Comparison of ENCODE assay signal across 18 cellular contexts in the genomic region with DNA sequence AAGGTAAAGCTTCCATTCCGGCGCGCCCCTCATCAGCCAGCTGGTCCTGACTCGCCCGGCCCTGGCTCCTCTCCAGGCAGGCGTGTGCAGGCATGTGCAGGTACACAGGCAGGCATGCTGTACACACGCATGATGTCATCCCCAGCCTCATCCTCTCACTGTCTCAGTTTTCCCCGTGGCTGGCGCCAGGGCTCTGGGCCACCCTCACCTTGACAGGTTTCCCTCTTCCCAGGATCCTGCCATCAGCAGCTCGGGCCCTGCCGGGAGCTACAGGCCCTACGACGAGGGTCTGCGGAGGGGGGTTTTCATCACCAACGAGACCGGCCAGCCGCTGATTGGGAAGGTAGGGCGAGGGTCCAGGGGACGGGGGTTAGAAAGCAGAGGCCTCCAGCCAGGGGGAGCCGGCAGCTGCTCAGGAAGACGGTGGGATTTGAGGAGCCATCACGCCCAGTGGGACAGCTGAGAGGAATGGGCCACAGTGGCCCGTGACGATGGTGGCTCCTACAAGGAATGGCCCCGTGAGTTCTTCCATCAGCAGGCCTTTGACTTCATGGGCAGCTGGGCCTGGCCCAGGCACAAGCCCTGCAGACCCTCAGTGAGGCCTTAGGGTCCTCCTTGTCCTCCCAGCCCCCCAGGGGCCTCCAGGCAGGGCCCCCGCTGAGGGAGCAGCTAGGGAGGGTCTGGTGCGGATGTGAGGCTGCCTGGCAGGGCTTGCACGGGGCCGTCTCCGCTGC. TPM values are rescaled to one million over a fixed set of nuclear protein-coding genes. Genes with fewer than 3 reads are reported as not detected.
DNase-seq lines count a peak whose midpoint lies in the region; ATAC-seq, FAIRE-seq and TF ChIP-seq lines count a peak whose summit lies in the region.
"Had no signal": no experiment of that assay in that cellular context is flagged by ENCODE, and none has a peak within 500 bp of the region (broad histone marks: within the 10 kb centered on the region; RNA-seq: fewer than 3 reads in every experiment).

No MANE protein-coding gene starts in this region.

- no peak overlapping the region for H3K4me3 Mint-ChIP-seq in activated CD4-positive, alpha-beta T cell treated with anti-CD3 and anti-CD28 coated beads, Interleukin-2, amount 10 ng/mL, durations not matched to agents 7 days and 5 days
- H3K4me3 Mint-ChIP-seq: activated naive CD4-positive, alpha-beta T cell treated with anti-CD3 and anti-CD28 coated beads, Interleukin-2, amount 50 U/mL, for 24 hours; stimulated activated naive B cell treated with anti-CD40 and anti-IgM and Interleukin-4, amounts not matched to agents 10 μg/mL and 1 μg/mL and 100 μg/mL, for 72 hours had no signal

- ATAC-seq in left ventricle myocardium superior (no peak), heart left ventricle (no peak)
- ATAC-seq: stimulated activated naive B cell treated with anti-CD40 and anti-IgM and Interleukin-4, amounts not matched to agents 10 μg/mL and 1 μg/mL and 100 μg/mL, for 72 hours had no signal

- POLR2A ChIA-PET in activated CD4-positive, alpha-beta T cell treated with anti-CD3 and anti-CD28 coated beads, Interleukin-2, amount 10 ng/mL, durations not matched to agents 7 days and 5 days (lab: Charles Lee) = no interaction called here

- dilution Hi-C loops in keratinocyte (cut with MboI; ENCODE audit: extremely low pct_ligation_motif_present, low sequenced_read_pairs) = no loop called here

- TF ChIP-seq POLR2A in heart left ventricle (IDR thresholded peaks at IDR 0.05) = no peak

- no peaks in the 10 kb centered on the region for H3K79me2 ChIP-seq in keratinocyte (ENCODE audit: control insufficient read depth, insufficient read depth, low read length)

- H3K4me3 ChIP-seq in heart left ventricle = no peak overlapping the region
- H3K4me3 ChIP-seq in keratinocyte (ENCODE audit: control insufficient read depth in 2 of 3, extremely low read depth in 1 of 3, insufficient read depth in 2 of 3, low read depth in 1 of 3, low read length in 3 of 3) = peak overlapping the region in 1 of 3 experiments; percentile 17
- H3K4me3 ChIP-seq: ovary had no signal

- TF ChIP-seq CTCF in heart left ventricle (IDR thresholded peaks at IDR 0.05) (no peak), keratinocyte (optimal IDR thresholded peaks at IDR 0.05 in 1 of 3, IDR thresholded peaks at IDR 0.05 in 1 of 3, conservative IDR thresholded peaks at IDR 0.05 in 1 of 3; ENCODE audit: extremely low read depth in 1 of 3, insufficient read depth in 2 of 3, low read length in 3 of 3) (no peak)

- no peak overlapping the region for H3K27ac Mint-ChIP-seq in activated CD4-positive, alpha-beta T cell treated with anti-CD3 and anti-CD28 coated beads, Interleukin-2, amount 10 ng/mL, durations not matched to agents 7 days and 5 days
- H3K27ac Mint-ChIP-seq: activated naive CD4-positive, alpha-beta T cell treated with anti-CD3 and anti-CD28 coated beads, Interleukin-2, amount 50 U/mL, for 24 hours; stimulated activated naive B cell treated with anti-CD40 and anti-IgM and Interleukin-4, amounts not matched to agents 10 μg/mL and 1 μg/mL and 100 μg/mL, for 72 hours had no signal

- H3K9me3 Mint-ChIP-seq in activated CD4-positive, alpha-beta T cell treated with anti-CD3 and anti-CD28 coated beads, Interleukin-2, amount 10 ng/mL, durations not matched to agents 7 days and 5 days = no peaks in the 10 kb centered on the region

- intact Hi-C loops in left ventricle myocardium superior (cut with micrococcal nuclease) = no loop called here
- intact Hi-C loops in heart left ventricle (cut with DNase I) = no loop called here

- H3K9ac ChIP-seq in keratinocyte (ENCODE audit: control insufficient read depth, extremely low read depth, insufficient read depth, low read length) = peak overlapping the region; percentile 36

- H3K4me2 ChIP-seq in keratinocyte (ENCODE audit: control insufficient read depth, extremely low read depth, insufficient read depth, low read depth, low read length) = peak overlapping the region; percentile 69

- no peaks in the 10 kb centered on the region for H4K20me1 ChIP-seq in keratinocyte (ENCODE audit: control insufficient read depth, extremely low read depth, insufficient read depth, low read length)

- H2AFZ ChIP-seq in keratinocyte (ENCODE audit: control insufficient read depth, low read length) = no peak overlapping the region

- H3K4me1 ChIP-seq in heart left ventricle (no peaks in the 10 kb centered on the region), keratinocyte (ENCODE audit: control insufficient read depth, extremely low read depth, insufficient read depth, low read length) (peaks cover 16% of the 10 kb centered on the region)

- peak; percentile 91 for FAIRE-seq in keratinocyte (lab: Jason Lieb, UNC)
- FAIRE-seq: GM19239 had no signal

- H3K9me3 ChIP-seq in heart left ventricle (peaks cover 0 to 3% (median 0%) of the 10 kb centered on the region in 12 donors), keratinocyte (ENCODE audit: control insufficient read depth, low read depth, low read length) (no peaks in the 10 kb centered on the region)
- H3K9me3 ChIP-seq: ovary had no signal

- no peaks in the 10 kb centered on the region for H3K36me3 Mint-ChIP-seq in activated CD4-positive, alpha-beta T cell treated with anti-CD3 and anti-CD28 coated beads, Interleukin-2, amount 10 ng/mL, durations not matched to agents 7 days and 5 days (ENCODE audit: low read depth)

- H3K27ac ChIP-seq in heart left ventricle = no peak overlapping the region
- H3K27ac ChIP-seq in keratinocyte (ENCODE audit: control insufficient read depth, insufficient read depth, low read length) = peak overlapping the region; percentile 6
- H3K27ac ChIP-seq: HL-60, ovary had no signal

- H3K4me1 Mint-ChIP-seq in activated CD4-positive, alpha-beta T cell treated with anti-CD3 and anti-CD28 coated beads, Interleukin-2, amount 10 ng/mL, durations not matched to agents 7 days and 5 days = no peaks in the 10 kb centered on the region

- no peaks in the 10 kb centered on the region for H3K27me3 Mint-ChIP-seq in activated CD4-positive, alpha-beta T cell treated with anti-CD3 and anti-CD28 coated beads, Interleukin-2, amount 10 ng/mL, durations not matched to agents 7 days and 5 days
- H3K27me3 Mint-ChIP-seq: activated naive CD4-positive, alpha-beta T cell treated with anti-CD3 and anti-CD28 coated beads, Interleukin-2, amount 50 U/mL, for 24 hours; stimulated activated naive B cell treated with anti-CD40 and anti-IgM and Interleukin-4, amounts not matched to agents 10 μg/mL and 1 μg/mL and 100 μg/mL, for 72 hours had no signal

- WGBS in heart left ventricle, 4 donors = 91 to 93% (median 92%) methylated on average over 27 to 30 of the region's 30 CpGs

- H3K27me3 ChIP-seq in heart left ventricle (no peaks in the 10 kb centered on the region), keratinocyte (ENCODE audit: control insufficient read depth, extremely low read depth, insufficient read depth, low read length) (peaks cover 15% of the 10 kb centered on the region)
- H3K27me3 ChIP-seq: ovary had no signal

- DNase-seq in left ventricle myocardium superior = peak; percentile 18
- DNase-seq in heart left ventricle = no peak
- peak; percentile 82 for DNase-seq in NCI-H69 (lab: John Stamatoyannopoulos, UW)
- DNase-seq in keratinocyte (ENCODE audit: low read depth, low spot score) = peak; percentile 89
- DNase-seq in cerebellum (ENCODE audit: low spot score) = no peak
- DNase-seq in activated CD4-positive, alpha-beta T cell treated with anti-CD3 and anti-CD28 coated beads, Interleukin-2, amount 10 ng/mL, durations not matched to agents 7 days and 5 days = no peak
- DNase-seq in cerebellar nuclear complex (lab: John Stamatoyannopoulos, UW) = no peak
- no peak for DNase-seq in AG08395 (ENCODE audit: low spot score)
- DNase-seq: Calu3; hypothalamus; KG1; stimulated activated naive B cell treated with anti-CD40 and anti-IgM and Interleukin-4, amounts not matched to agents 10 μg/mL and 1 μg/mL and 100 μg/mL, for 72 hours had no signal

- H3K36me3 ChIP-seq in heart left ventricle (peaks cover 0 to 41% (median 2%) of the 10 kb centered on the region in 9 donors), keratinocyte (ENCODE audit: control insufficient read depth in 2 of 2, extremely low read depth in 1 of 2, insufficient read depth in 2 of 2, low read length in 2 of 2) (no peaks in the 10 kb centered on the region)
- H3K36me3 ChIP-seq: ovary had no signal

- CTCF ChIA-PET in activated CD4-positive, alpha-beta T cell treated with anti-CD3 and anti-CD28 coated beads, Interleukin-2, amount 10 ng/mL, durations not matched to agents 7 days and 5 days (lab: Charles Lee) = interaction anchor here (1.5 kb wide), 1 partner anchor 8 kb away, joined by 8 read pairs; the partner anchor contains the start of gene GAA

- H3K9me1 ChIP-seq in keratinocyte (ENCODE audit: control insufficient read depth, extremely low read depth, insufficient read depth, low read length) = no peaks in the 10 kb centered on the region

RNA-seq across cellular contexts. Expression of gene GAA, which starts 8.5 kb away (rescaled TPM):
- total RNA-seq in left ventricle myocardium superior (45.8 TPM), heart left ventricle (100 to 1,000 TPM in 1 of 9 donors, 10 to 100 TPM in 8; 27.5 to 109 (median 48.0) TPM), cerebellum (14.0 TPM)
- polyA plus RNA-seq in heart left ventricle (10 to 100 TPM; 31.2 to 33.0 TPM), keratinocyte (3.2 to 9.8 TPM (median 5.8 TPM) in 3 replicates)
- 8.9 TPM for polyA plus RNA-seq in keratinocyte (2011; ENCODE audit: low read depth)
- polyA plus RNA-seq in keratinocyte (2011; cell fraction: cytosol; rRNA removed) = 2.3 and 7.6 TPM in 2 replicates
- polyA plus RNA-seq in keratinocyte (2011; cell fraction: nucleus; rRNA removed) = 28.2 and 48.8 TPM in 2 replicates
- polyA plus RNA-seq in keratinocyte (2012; ENCODE audit: low replicate concordance) = 18.0 and 34.2 TPM in 2 replicates
- 2.8 to 8.1 TPM (median 5.3 TPM) in 3 replicates for polyA minus RNA-seq in keratinocyte
- 20.1 TPM for polyA minus RNA-seq in keratinocyte (2011; cell fraction: cytosol; rRNA and poly(A)+ RNA removed)
- polyA minus RNA-seq in keratinocyte (2011; cell fraction: nucleus; rRNA and poly(A)+ RNA removed) = 26.7 and 27.4 TPM in 2 replicates
- 10 to 100 TPM; 14.7 to 16.3 TPM for total RNA-seq in activated CD4-positive, alpha-beta T cell treated with anti-CD3 and anti-CD28 coated beads, Interleukin-2, amount 10 ng/mL, durations not matched to agents 7 days and 5 days

RNA-seq across cellular contexts. Expression of gene EIF4A3, which starts 37.0 kb away (rescaled TPM):
- 31.6 TPM for total RNA-seq in left ventricle myocardium superior
- 10 to 100 TPM; 20.4 to 45.1 (median 31.6) TPM for total RNA-seq in heart left ventricle
- 10 to 100 TPM; 17.8 to 57.5 TPM for polyA plus RNA-seq in heart left ventricle
- polyA plus RNA-seq in keratinocyte = 78.9 to 143 TPM (median 125 TPM) in 3 replicates
- 86.2 TPM for polyA plus RNA-seq in keratinocyte (2011; ENCODE audit: low read depth)
- 64.6 and 85.6 TPM in 2 replicates for polyA plus RNA-seq in keratinocyte (2011; cell fraction: cytosol; rRNA removed)
- polyA plus RNA-seq in keratinocyte (2011; cell fraction: nucleus; rRNA removed) = 109 and 121 TPM in 2 replicates
- 91.3 and 155 TPM in 2 replicates for polyA plus RNA-seq in keratinocyte (2012; ENCODE audit: low replicate concordance)
- polyA minus RNA-seq in keratinocyte = 38.2 to 96.6 TPM (median 66.7 TPM) in 3 replicates
- polyA minus RNA-seq in keratinocyte (2011; cell fraction: cytosol; rRNA and poly(A)+ RNA removed) = 51.2 TPM
- polyA minus RNA-seq in keratinocyte (2011; cell fraction: nucleus; rRNA and poly(A)+ RNA removed) = 43.3 and 64.2 TPM in 2 replicates
- 36.0 TPM for total RNA-seq in cerebellum
- 100 to 1,000 TPM; 148 to 157 TPM for total RNA-seq in activated CD4-positive, alpha-beta T cell treated with anti-CD3 and anti-CD28 coated beads, Interleukin-2, amount 10 ng/mL, durations not matched to agents 7 days and 5 days

RNA-seq across cellular contexts. Expression of gene CARD14, which starts 60.0 kb away (rescaled TPM):
- total RNA-seq in left ventricle myocardium superior (not detected), heart left ventricle (under 1 TPM in 4 of 9 donors, not detected in 5; 0.18 to 0.44 (median 0.19) TPM), cerebellum (0.82 TPM)
- polyA plus RNA-seq in heart left ventricle (under 1 TPM; 0.11 to 0.19 TPM), keratinocyte (0.23 to 1.6 TPM (median 0.49 TPM) in 3 replicates)
- polyA plus RNA-seq in keratinocyte (2011; ENCODE audit: low read depth) = 11.9 TPM
- polyA plus RNA-seq in keratinocyte (2011; cell fraction: cytosol; rRNA removed) = 0.23 and 0.57 TPM in 2 replicates
- 1.1 and 2.5 TPM in 2 replicates for polyA plus RNA-seq in keratinocyte (2011; cell fraction: nucleus; rRNA removed)
- 0.40 and 9.8 TPM in 2 replicates for polyA plus RNA-seq in keratinocyte (2012; ENCODE audit: low replicate concordance)
- 0.73 to 0.74 TPM in 2 of 3 replicates, not detected in the other for polyA minus RNA-seq in keratinocyte
- polyA minus RNA-seq in keratinocyte (2011; cell fraction: cytosol; rRNA and poly(A)+ RNA removed) = not detected
- 1.3 and 2.2 TPM in 2 replicates for polyA minus RNA-seq in keratinocyte (2011; cell fraction: nucleus; rRNA and poly(A)+ RNA removed)
- total RNA-seq in activated CD4-positive, alpha-beta T cell treated with anti-CD3 and anti-CD28 coated beads, Interleukin-2, amount 10 ng/mL, durations not matched to agents 7 days and 5 days = not detected
- total RNA-seq: RPMI7951; T-helper 1 cell treated with Interleukin-12 subunit alpha and Interleukin-12 subunit beta and Interleukin-4 antibody, amounts not matched to agents 30 ng/mL and 1 ng/mL, for 36 hours had no signal

Comparison
In these comparisons a context has a peak if more than half of its experiments do, and no peak if none do; other contexts are left out.
1. DNase-seq: peak in left ventricle myocardium superior (single experiment), NCI-H69 (single experiment) and keratinocyte (single experiment); none in heart left ventricle (0 of 5), cerebellum (single experiment), activated CD4-positive, alpha-beta T cell treated with anti-CD3 and anti-CD28 coated beads, Interleukin-2, amount 10 ng/mL, durations not matched to agents 7 days and 5 days (single experiment), cerebellar nuclear complex (0 of 2) and AG08395 (single experiment).